8 cellular contexts compared by ENCODE assay signal in the genomic region with DNA sequence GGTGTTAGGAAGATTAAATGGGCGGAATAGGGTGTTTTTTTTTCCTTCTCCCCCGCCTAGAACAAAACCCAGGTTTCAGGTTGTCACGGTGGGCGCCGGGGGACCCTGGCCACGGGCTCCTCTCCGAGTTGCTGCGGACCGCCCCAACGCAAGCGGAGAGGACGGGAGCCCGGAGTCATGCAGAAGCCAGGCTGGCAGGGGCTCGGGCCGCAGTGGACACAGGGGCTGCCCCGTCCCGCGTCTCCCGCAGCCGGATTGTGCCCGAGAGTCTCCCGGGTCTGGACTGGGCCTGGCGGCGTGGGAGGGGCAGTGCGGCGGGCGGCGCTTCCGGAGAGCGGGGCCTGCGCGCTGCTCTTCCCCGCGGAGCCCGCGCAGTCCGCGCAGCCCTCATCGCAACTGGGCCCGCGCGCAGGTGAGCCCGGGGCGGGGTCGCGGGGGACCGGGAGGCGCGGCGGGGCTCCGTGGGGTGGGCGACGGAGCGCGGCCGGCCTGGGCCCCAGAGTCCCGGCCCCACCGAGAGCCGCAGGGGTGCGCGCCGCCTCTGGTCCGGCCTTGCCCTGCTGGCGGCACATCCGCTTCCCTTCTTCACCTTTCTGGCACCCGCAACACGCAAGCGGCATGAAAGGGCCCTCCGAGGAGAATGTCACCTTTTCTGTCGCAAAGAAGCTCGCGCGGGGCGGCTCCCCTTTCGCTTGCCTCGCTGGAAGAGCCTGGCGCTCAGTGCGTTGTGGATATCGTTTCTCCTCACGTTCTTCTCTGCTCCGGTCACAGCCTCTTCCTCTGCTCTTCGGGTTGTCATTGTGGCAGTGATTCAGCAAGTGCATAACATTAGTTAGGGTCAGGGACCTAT. TPM values are rescaled to one million over a fixed set of nuclear protein-coding genes. Genes with fewer than 3 reads are reported as not detected.
DNase-seq lines count a peak whose midpoint lies in the region; ATAC-seq, FAIRE-seq and TF ChIP-seq lines count a peak whose summit lies in the region.

A gene with protein sequence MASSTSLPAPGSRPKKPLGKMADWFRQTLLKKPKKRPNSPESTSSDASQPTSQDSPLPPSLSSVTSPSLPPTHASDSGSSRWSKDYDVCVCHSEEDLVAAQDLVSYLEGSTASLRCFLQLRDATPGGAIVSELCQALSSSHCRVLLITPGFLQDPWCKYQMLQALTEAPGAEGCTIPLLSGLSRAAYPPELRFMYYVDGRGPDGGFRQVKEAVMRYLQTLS (plus strand): TSS at position 352 of the 850 bp plus-strand sequence. CDS start 7,802 bp downstream, outside the sequence.

- POLR2A ChIA-PET in A673 (lab: Charles Lee; ENCODE audit: low non-redundant PET): interaction anchor here (0.7 kb wide), 1 partner anchor 274 kb away, joined by 4 read pairs; no protein-coding TSS in a partner anchor
- POLR2A ChIA-PET in HepG2 (lab: Yijun Ruan, JAX): interaction anchor here (0.7 to 1.7 kb wide), 6 partner anchors 12 to 21 kb away, joined by 3 to 19 read pairs (median 8); a partner anchor contains a TSS

- peak within 1 kb of the TSS; percentile 66 for H2AFZ ChIP-seq in HepG2 (ENCODE audit: low read length)

- FAIRE-seq in HepG2 (lab: Jason Lieb, UNC): no peak

- H3K4me1 ChIP-seq in A673 (ENCODE audit: insufficient read depth, low read length, poor library complexity, severe bottlenecking): peaks cover 8% of the 10 kb centered on the region
- H3K4me1 ChIP-seq in HepG2 (ENCODE audit: insufficient read depth, low read length): peaks cover 37% of the 10 kb centered on the region

- peak; percentile 33 to 93; a peak in 3 of 4 replicates for TF ChIP-seq POLR2A in HepG2 (IDR thresholded peaks at IDR 0.05; ENCODE audit: insufficient read depth in 1 of 2, low read depth in 2 of 2, low read length in 2 of 2)

- H3K4me2 ChIP-seq in HepG2 (ENCODE audit: low read depth, low read length): peak within 1 kb of the TSS; percentile 96

- no peak for TF ChIP-seq RAD21 in HepG2 (CRISPR knock-in tag; IDR thresholded peaks at IDR 0.05)

- H3K9me3 ChIP-seq in A673 (ENCODE audit: low read depth, low read length, poor library complexity, severe bottlenecking): no peaks in the 10 kb centered on the region
- no peaks in the 10 kb centered on the region for H3K9me3 ChIP-seq in HepG2 (ENCODE audit: low read length)

- DNase-seq in A673 (ENCODE audit: low spot score): peak; percentile 68
- DNase-seq in NCI-H526 (lab: John Stamatoyannopoulos, UW): peak; percentile 61 to 91
- peak; percentile 62 to 67 for DNase-seq in activated CD4-positive, alpha-beta T cell treated with anti-CD3 and anti-CD28 coated beads, Interleukin-2, amount 50 U/mL, for 48 hours
- peak; percentile 32 to 78 (median 64) for DNase-seq in dorsolateral prefrontal cortex
- peak; percentile 43 for DNase-seq in HepG2 (ENCODE audit: low spot score)
- peak; percentile 42 to 48 for DNase-seq in stimulated activated CD4-positive, alpha-beta T cell treated with anti-CD3 and anti-CD28 coated beads, Interleukin-4, amount 100 ng/mL, for 4 hours

- H3K9ac ChIP-seq in HepG2 (ENCODE audit: insufficient read depth, low read depth, low read length): peak within 1 kb of the TSS; percentile 90

- in situ Hi-C loops in HepG2 (cut with HindIII; ENCODE audit: extremely low pct_ligation_motif_present, low pct_unique_long_range_greater_than_20kb): no loop called here

- no TSS peak for BruUV-seq in A673 (replicated peaks; lab: Mats Ljungman, UMichigan)
- no TSS peak for BruUV-seq in HepG2 (replicated peaks; lab: Mats Ljungman, UMichigan)

- H3K27ac ChIP-seq in A673 (ENCODE audit: low read depth, low read length, poor library complexity, severe bottlenecking) (peak within 1 kb of the TSS; percentile 76), dorsolateral prefrontal cortex (peak within 1 kb of the TSS; percentile 12 to 97 (median 92)), HepG2 (ENCODE audit: extremely low read length, insufficient read depth, low read length) (peak within 1 kb of the TSS; percentile 85)

- CTCF ChIA-PET in A673 (lab: Charles Lee) (no interaction called here), HepG2 (lab: Yijun Ruan, JAX; ENCODE audit: low intra/inter-chr PET ratio, low total read pairs) (no interaction called here)

- peak; percentile 65 for ATAC-seq in GM18867 (IDR thresholded peaks at IDR 0.05; ENCODE audit: unreplicated experiment)
- ATAC-seq in HG03066 (IDR thresholded peaks at IDR 0.05; ENCODE audit: low read depth, unreplicated experiment): peak; percentile 65
- ATAC-seq in HepG2: peak; percentile 88

- peaks cover 10% of the 10 kb centered on the region for H3K79me2 ChIP-seq in HepG2 (ENCODE audit: insufficient read depth, low read length)

- no peaks in the 10 kb centered on the region for H3K27me3 ChIP-seq in A673 (replicated peaks; ENCODE audit: insufficient read depth, low read depth, low read length, poor library complexity)
- no peaks in the 10 kb centered on the region for H3K27me3 ChIP-seq in dorsolateral prefrontal cortex
- H3K27me3 ChIP-seq in HepG2 (ENCODE audit: control insufficient read depth in 1 of 2, insufficient read depth in 2 of 2, low read length in 2 of 2): no peaks in the 10 kb centered on the region

- TF ChIP-seq EP300 in HepG2 (IDR thresholded peaks at IDR 0.05; ENCODE audit: low read depth in 2 of 2, low read length in 2 of 2): no peak
- TF ChIP-seq EP300 in HepG2 (CRISPR knock-in tag; IDR thresholded peaks at IDR 0.05; ENCODE audit: borderline replicate concordance): no peak

- TF ChIP-seq CTCF in A673 (conservative IDR thresholded peaks at IDR 0.05; ENCODE audit: low read depth, low read length): no peak
- peak in 4 of 56 donors; percentile 7 to 20 (median 9) for TF ChIP-seq CTCF in dorsolateral prefrontal cortex (IDR thresholded peaks at IDR 0.05 in 54 of 56, conservative IDR thresholded peaks at IDR 0.05 in 2 of 56; ENCODE audit: low read depth in 1 of 56, partially characterized antibody in 56 of 56)
- TF ChIP-seq CTCF in HepG2 (CRISPR knock-in tag; IDR thresholded peaks at IDR 0.05): no peak; the same call in 1 of the 2 replicates

- no peaks in the 10 kb centered on the region for H3K36me3 ChIP-seq in A673 (ENCODE audit: insufficient read depth, low read length, poor library complexity, severe bottlenecking)
- 0 out of 5 replicates have a peak, but pooled peaks cover 0 to 4% of the 10 kb centered on the region in 2 experiments for H3K36me3 ChIP-seq in HepG2 (replicated peaks in 1 of 2; ENCODE audit: control insufficient read depth in 1 of 2, insufficient read depth in 2 of 2, low read length in 2 of 2)

- intact Hi-C loops in A673 (cut with micrococcal nuclease; ENCODE audit: unreplicated experiment): no loop called here
- intact Hi-C loops in dorsolateral prefrontal cortex (cut with DNase I): loop anchor here in 1 of 2 donors (1.0 kb wide), 1 partner anchor 14 kb away; a partner anchor contains a TSS
- intact Hi-C loops in HepG2 (cut with micrococcal nuclease; ENCODE audit: unreplicated experiment): loop anchor here (1.0 to 2.0 kb wide), 2 partner anchors 14 to 21 kb away; a partner anchor contains a TSS

- 1% methylated on average over 29 of the region's 82 CpGs for WGBS in HepG2 (ENCODE audit: low lambda C conversion rate)

- H3K4me3 ChIP-seq in A673 (ENCODE audit: low read depth, low read length, poor library complexity, severe bottlenecking) (peak within 1 kb of the TSS; percentile 71), dorsolateral prefrontal cortex (peak within 1 kb of the TSS; percentile 59 to 90 (median 78)), HepG2 (replicated peaks in 1 of 3; ENCODE audit: insufficient read depth in 1 of 3, low read depth in 2 of 3, low read length in 3 of 3) (peak within 1 kb of the TSS; percentile 87 to 96 (median 95))

- H4K20me1 ChIP-seq in HepG2 (ENCODE audit: insufficient read depth, low read length): no peaks in the 10 kb centered on the region

TF ChIP-seq in HepG2, 621 proteins besides CTCF, POLR2A, EP300 and RAD21 (continues in another document):
- TF ChIP-seq, protein P1, sequence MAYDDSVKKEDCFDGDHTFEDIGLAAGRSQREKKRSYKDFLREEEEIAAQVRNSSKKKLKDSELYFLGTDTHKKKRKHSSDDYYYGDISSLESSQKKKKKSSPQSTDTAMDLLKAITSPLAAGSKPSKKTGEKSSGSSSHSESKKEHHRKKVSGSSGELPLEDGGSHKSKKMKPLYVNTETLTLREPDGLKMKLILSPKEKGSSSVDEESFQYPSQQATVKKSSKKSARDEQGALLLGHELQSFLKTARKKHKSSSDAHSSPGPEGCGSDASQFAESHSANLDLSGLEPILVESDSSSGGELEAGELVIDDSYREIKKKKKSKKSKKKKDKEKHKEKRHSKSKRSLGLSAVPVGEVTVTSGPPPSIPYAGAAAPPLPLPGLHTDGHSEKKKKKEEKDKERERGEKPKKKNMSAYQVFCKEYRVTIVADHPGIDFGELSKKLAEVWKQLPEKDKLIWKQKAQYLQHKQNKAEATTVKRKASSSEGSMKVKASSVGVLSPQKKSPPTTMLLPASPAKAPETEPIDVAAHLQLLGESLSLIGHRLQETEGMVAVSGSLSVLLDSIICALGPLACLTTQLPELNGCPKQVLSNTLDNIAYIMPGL (CRISPR knock-in tag; IDR thresholded peaks at IDR 0.05; ENCODE audit: borderline replicate concordance in 1 of 2, low read depth in 1 of 2): peak in 1 of 2 experiments; percentile 53; a peak in 2 of 4 replicates

RNA-seq across cellular contexts. Expression of the gene that starts here (rescaled TPM):
- total RNA-seq in A673 (2021) (11.3 and 14.5 TPM in 2 replicates), dorsolateral prefrontal cortex (10 to 100 TPM in 11 of 120 experiments, 1 to 10 TPM in 109; 2.4 to 13.6 (median 7.4) TPM), HepG2 (2016; rRNA removed; fragmentation: Illumina TruSeq; extraction: Trizol) (5.4 and 6.2 TPM in 2 replicates)
- total RNA-seq in HepG2 (2016; cell fraction: cytosol; rRNA removed; fragmentation: Illumina TruSeq; extraction: Trizol; ENCODE audit: low read depth): 1.8 and 1.9 TPM in 2 replicates
- 5.5 and 5.6 TPM in 2 replicates for total RNA-seq in HepG2 (2016; cell fraction: insoluble cytoplasmic fraction; rRNA removed; fragmentation: Illumina TruSeq; extraction: Trizol)
- 4.3 TPM in 2 replicates for total RNA-seq in HepG2 (2016; cell fraction: membrane; rRNA removed; fragmentation: Illumina TruSeq; extraction: Trizol)
- 4.4 and 5.5 TPM in 2 replicates for total RNA-seq in HepG2 (2016; cell fraction: nucleus; rRNA removed; fragmentation: Illumina TruSeq; extraction: Trizol)
- 5.7 and 7.0 TPM in 2 replicates for polyA plus RNA-seq in HepG2 (2011; rRNA removed)
- polyA plus RNA-seq in HepG2 (2011; cell fraction: cytosol; rRNA removed): 4.5 and 5.2 TPM in 2 replicates
- polyA plus RNA-seq in HepG2 (2011; cell fraction: nucleus; rRNA removed): 9.1 and 10.8 TPM in 2 replicates
- polyA plus RNA-seq in HepG2 (2012): 4.6 and 5.5 TPM in 2 replicates
- 1.6 and 1.8 TPM in 2 replicates for polyA plus RNA-seq in HepG2 (2016; cell fraction: cytosol; fragmentation: Illumina TruSeq; extraction: Trizol; ENCODE audit: low read depth)
- 6.8 and 8.2 TPM in 2 replicates for polyA plus RNA-seq in HepG2 (2016; cell fraction: insoluble cytoplasmic fraction; fragmentation: Illumina TruSeq; extraction: Trizol; ENCODE audit: low read depth)
- polyA plus RNA-seq in HepG2 (2016; cell fraction: membrane; fragmentation: Illumina TruSeq; extraction: Trizol; ENCODE audit: low read depth): 3.3 and 3.8 TPM in 2 replicates
- polyA plus RNA-seq in HepG2 (2016; cell fraction: nucleus; fragmentation: Illumina TruSeq; extraction: Trizol; ENCODE audit: insufficient read depth, low read depth): 9.4 and 9.9 TPM in 2 replicates
- polyA minus RNA-seq in HepG2 (2011; rRNA and poly(A)+ RNA removed; ENCODE audit: low replicate concordance): 14.2 and 15.0 TPM in 2 replicates
- polyA minus RNA-seq in HepG2 (2011; cell fraction: cytosol; rRNA and poly(A)+ RNA removed): 6.2 and 6.8 TPM in 2 replicates
- polyA minus RNA-seq in HepG2 (2011; cell fraction: nucleus; rRNA and poly(A)+ RNA removed): 5.8 and 10.1 TPM in 2 replicates

Comparison
In these comparisons a context has a peak if more than half of its experiments do, and no peak if none do; other contexts are left out.
1. Peak in every context shown above with its lines: DNase-seq, ATAC-seq, H3K4me3 ChIP-seq and H3K27ac ChIP-seq.